Comparison of ENCODE assay signal across 17 cellular contexts in genomic region chr14:24224618-24225071, GRCh38. TPM values are rescaled to one million over a fixed set of nuclear protein-coding genes. Genes with fewer than 3 reads are reported as not detected.
DNase-seq lines count a peak whose midpoint lies in the region; ATAC-seq and TF ChIP-seq lines count a peak whose summit lies in the region.
"Had no signal": no experiment of that assay in that cellular context is flagged by ENCODE, and none has a peak within 500 bp of the region (broad histone marks: within the 10 kb centered on the region; RNA-seq: fewer than 3 reads in every experiment).

No MANE protein-coding gene starts in this region.

- H3K4me3 ChIP-seq in breast epithelium = no peak overlapping the region
- H3K4me3 ChIP-seq in skeletal muscle tissue (ENCODE audit: low read length in 3 of 3) = no peak overlapping the region

- peaks cover 44% of the 10 kb centered on the region for H3K36me3 Mint-ChIP-seq in MCF 10A (ENCODE audit: insufficient read depth, unreplicated experiment)
- H3K36me3 Mint-ChIP-seq in activated T-helper 17 cell treated with anti-CD3 and anti-CD28 coated beads, Interleukin-2, amount 50 U/mL, for 72 hours (ENCODE audit: low read depth) = peaks cover 48% of the 10 kb centered on the region

- no peaks in the 10 kb centered on the region for H3K27me3 Mint-ChIP-seq in MCF 10A (ENCODE audit: insufficient read depth, unreplicated experiment)
- H3K27me3 Mint-ChIP-seq in activated T-helper 17 cell treated with anti-CD3 and anti-CD28 coated beads, Interleukin-2, amount 50 U/mL, for 72 hours = no peaks in the 10 kb centered on the region
- H3K27me3 Mint-ChIP-seq: stimulated activated naive CD8-positive, alpha-beta T cell treated with anti-CD3 and anti-CD28 coated beads, Interleukin-15, amount 100 ng/mL, for 72 hours had no signal

- TF ChIP-seq CTCF in MCF 10A (IDR thresholded peaks at IDR 0.05; ENCODE audit: unreplicated experiment) (no peak), breast epithelium (IDR thresholded peaks at IDR 0.05) (no peak)

- peak overlapping the region in 1 of 2 donors; percentile 9 for H3K27ac ChIP-seq in breast epithelium
- H3K27ac ChIP-seq in skeletal muscle tissue (ENCODE audit: low read depth, low read length) = peak overlapping the region; percentile 12

- H3K9me3 Mint-ChIP-seq in MCF 10A (ENCODE audit: unreplicated experiment) = no peaks in the 10 kb centered on the region
- no peaks in the 10 kb centered on the region for H3K9me3 Mint-ChIP-seq in activated T-helper 17 cell treated with anti-CD3 and anti-CD28 coated beads, Interleukin-2, amount 50 U/mL, for 72 hours
- H3K9me3 Mint-ChIP-seq: stimulated activated naive CD8-positive, alpha-beta T cell treated with anti-CD3 and anti-CD28 coated beads, Interleukin-15, amount 100 ng/mL, for 72 hours had no signal

- TF ChIP-seq POLR2A in breast epithelium (IDR thresholded peaks at IDR 0.05) = no peak

- peak overlapping the region; percentile 73 for H3K27ac Mint-ChIP-seq in MCF 10A (ENCODE audit: low read depth, unreplicated experiment)
- H3K27ac Mint-ChIP-seq in activated T-helper 17 cell treated with anti-CD3 and anti-CD28 coated beads, Interleukin-2, amount 50 U/mL, for 72 hours = peak overlapping the region; percentile 66

- ATAC-seq in activated T-helper 17 cell treated with anti-CD3 and anti-CD28 coated beads, Interleukin-2, amount 50 U/mL, for 72 hours (replicated peaks) = no peak
- ATAC-seq in HG02678 (IDR thresholded peaks at IDR 0.05; ENCODE audit: unreplicated experiment) (no peak), GM18511 (IDR thresholded peaks at IDR 0.05; ENCODE audit: unreplicated experiment) (no peak)
- ATAC-seq: left cardiac atrium; stimulated activated naive CD8-positive, alpha-beta T cell treated with anti-CD3 and anti-CD28 coated beads, Interleukin-15, amount 100 ng/mL, for 72 hours had no signal

- no peaks in the 10 kb centered on the region for H3K36me3 ChIP-seq in breast epithelium
- H3K36me3 ChIP-seq in skeletal muscle tissue (ENCODE audit: control insufficient read depth in 3 of 3, insufficient read depth in 3 of 3, low read length in 3 of 3) = no peaks in the 10 kb centered on the region

- no peak overlapping the region for H3K9ac ChIP-seq in skeletal muscle tissue (ENCODE audit: low read depth in 1 of 3, low read length in 3 of 3)

- no peaks in the 10 kb centered on the region for H3K27me3 ChIP-seq in breast epithelium
- no peaks in the 10 kb centered on the region for H3K27me3 ChIP-seq in skeletal muscle tissue (ENCODE audit: control insufficient read depth in 3 of 3, insufficient read depth in 3 of 3, low read length in 3 of 3)

- intact Hi-C loops in MCF 10A (cut with micrococcal nuclease) = no loop called here
- intact Hi-C loops in breast epithelium (cut with DNase I; ENCODE audit: low total_unique reads) = no loop called here

- peak overlapping the region; percentile 43 for H3K4me3 Mint-ChIP-seq in MCF 10A (ENCODE audit: unreplicated experiment)
- no peak overlapping the region for H3K4me3 Mint-ChIP-seq in activated T-helper 17 cell treated with anti-CD3 and anti-CD28 coated beads, Interleukin-2, amount 50 U/mL, for 72 hours
- H3K4me3 Mint-ChIP-seq: stimulated activated naive CD8-positive, alpha-beta T cell treated with anti-CD3 and anti-CD28 coated beads, Interleukin-15, amount 100 ng/mL, for 72 hours had no signal

- POLR2A ChIA-PET in MCF 10A (lab: Yijun Ruan, JAX) = interaction anchor here (0.8 to 2.9 kb wide), 8 partner anchors 9 to 75 kb away, joined by 3 to 18 read pairs (median 4); partner anchors contain the start of genes CHMP4A, MDP1, NOP9 and TINF2

- no peaks in the 10 kb centered on the region for H3K9me3 ChIP-seq in breast epithelium
- H3K9me3 ChIP-seq in skeletal muscle tissue (ENCODE audit: control insufficient read depth in 3 of 3, low read length in 3 of 3) = no peaks in the 10 kb centered on the region

- peak; percentile 54 for DNase-seq in MCF 10A (ENCODE audit: unreplicated experiment)
- DNase-seq in breast epithelium (ENCODE audit: low spot score in 2 of 2) = no peak
- DNase-seq in glomerular endothelial cell (ENCODE audit: extremely low read depth, low read depth, low spot score) = peak; percentile 95
- no peak for DNase-seq in NCI-H1930 (lab: John Stamatoyannopoulos, UW)
- DNase-seq: amniotic stem cell; DND-41; erythroblast; left cardiac atrium; NCI-H1105 treated with DMSO at 0.1 percent for 48 hours; NCI-H748 treated with DMSO at 0.1 percent for 48 hours; occipital lobe; stimulated activated CD4-positive, alpha-beta T cell treated with anti-CD3 and anti-CD28 coated beads, Interleukin-2, amount 100 ng/mL, for 24 hours; stimulated activated naive CD8-positive, alpha-beta T cell treated with anti-CD3 and anti-CD28 coated beads, Interleukin-15, amount 100 ng/mL, for 72 hours had no signal

- CTCF ChIA-PET in MCF 10A (lab: Yijun Ruan, JAX) = interaction anchor here (0.6 to 2.3 kb wide), 3 partner anchors 8 to 219 kb away, joined by 3 to 7 read pairs (median 4); partner anchors contain the start of gene CIDEB

- no TSS peak for BruUV-seq in MCF 10A (replicated peaks; lab: Mats Ljungman, UMichigan)

- peaks cover 20% of the 10 kb centered on the region for H3K4me1 Mint-ChIP-seq in MCF 10A (ENCODE audit: insufficient read depth, unreplicated experiment)
- peaks cover 16% of the 10 kb centered on the region for H3K4me1 Mint-ChIP-seq in activated T-helper 17 cell treated with anti-CD3 and anti-CD28 coated beads, Interleukin-2, amount 50 U/mL, for 72 hours

- H3K4me1 ChIP-seq in breast epithelium = no peaks in the 10 kb centered on the region
- H3K4me1 ChIP-seq in skeletal muscle tissue (ENCODE audit: control insufficient read depth in 3 of 3, insufficient read depth in 3 of 3, low read length in 3 of 3) = no peaks in the 10 kb centered on the region

RNA-seq across cellular contexts. Expression of gene NEDD8, which starts 7.5 kb away (rescaled TPM):
- 233 and 243 TPM in 2 replicates for total RNA-seq in MCF 10A (2022)
- total RNA-seq in breast epithelium = 100 to 1,000 TPM; 118 to 165 (median 150) TPM
- 100 to 1,000 TPM; 128 to 243 TPM for total RNA-seq in activated T-helper 17 cell treated with anti-CD3 and anti-CD28 coated beads, Interleukin-2, amount 50 U/mL, for 72 hours
- 226 and 248 TPM in 2 replicates for total RNA-seq in glomerular endothelial cell
- total RNA-seq in skeletal muscle tissue = 81.9 TPM

RNA-seq across cellular contexts. Expression of gene GMPR2, which starts 8.1 kb away (rescaled TPM):
- total RNA-seq in MCF 10A (2022) (77.3 and 79.9 TPM in 2 replicates), breast epithelium (10 to 100 TPM; 59.3 to 74.6 (median 66.1) TPM), glomerular endothelial cell (51.6 and 94.0 TPM in 2 replicates), skeletal muscle tissue (49.6 TPM)
- total RNA-seq in activated T-helper 17 cell treated with anti-CD3 and anti-CD28 coated beads, Interleukin-2, amount 50 U/mL, for 72 hours = 10 to 100 TPM; 73.2 to 85.0 TPM

RNA-seq across cellular contexts. Expression of gene MDP1, which starts 8.8 kb away (rescaled TPM):
- total RNA-seq in MCF 10A (2022) (11.0 and 20.2 TPM in 2 replicates), breast epithelium (10 to 100 TPM; 13.1 to 20.8 (median 17.1) TPM), glomerular endothelial cell (10.2 and 11.2 TPM in 2 replicates), skeletal muscle tissue (9.9 TPM)
- total RNA-seq in activated T-helper 17 cell treated with anti-CD3 and anti-CD28 coated beads, Interleukin-2, amount 50 U/mL, for 72 hours = 1 to 10 TPM; 4.0 to 7.1 TPM

RNA-seq across cellular contexts. Expression of gene CHMP4A, which starts 11.4 kb away (rescaled TPM):
- total RNA-seq in MCF 10A (2022) (88.6 and 99.0 TPM in 2 replicates), breast epithelium (10 to 100 TPM; 66.5 to 88.8 (median 85.0) TPM), glomerular endothelial cell (32.0 and 52.3 TPM in 2 replicates), skeletal muscle tissue (29.2 TPM)
- 10 to 100 TPM; 62.8 to 69.8 TPM for total RNA-seq in activated T-helper 17 cell treated with anti-CD3 and anti-CD28 coated beads, Interleukin-2, amount 50 U/mL, for 72 hours

RNA-seq across cellular contexts. Expression of gene TINF2, which starts 17.8 kb away (rescaled TPM):
- total RNA-seq in MCF 10A (2022) (47.3 and 47.6 TPM in 2 replicates), breast epithelium (10 to 100 TPM; 53.1 to 71.9 (median 55.5) TPM), glomerular endothelial cell (40.6 and 42.4 TPM in 2 replicates), skeletal muscle tissue (34.4 TPM)
- total RNA-seq in activated T-helper 17 cell treated with anti-CD3 and anti-CD28 coated beads, Interleukin-2, amount 50 U/mL, for 72 hours = 10 to 100 TPM; 61.4 to 76.4 TPM

Comparison
In these comparisons a context has a peak if more than half of its experiments do, and no peak if none do; other contexts are left out.
1. DNase-seq: peak in MCF 10A (single experiment) and glomerular endothelial cell (single experiment); none in breast epithelium (0 of 2) and NCI-H1930 (0 of 2).